In the genomic region with DNA sequence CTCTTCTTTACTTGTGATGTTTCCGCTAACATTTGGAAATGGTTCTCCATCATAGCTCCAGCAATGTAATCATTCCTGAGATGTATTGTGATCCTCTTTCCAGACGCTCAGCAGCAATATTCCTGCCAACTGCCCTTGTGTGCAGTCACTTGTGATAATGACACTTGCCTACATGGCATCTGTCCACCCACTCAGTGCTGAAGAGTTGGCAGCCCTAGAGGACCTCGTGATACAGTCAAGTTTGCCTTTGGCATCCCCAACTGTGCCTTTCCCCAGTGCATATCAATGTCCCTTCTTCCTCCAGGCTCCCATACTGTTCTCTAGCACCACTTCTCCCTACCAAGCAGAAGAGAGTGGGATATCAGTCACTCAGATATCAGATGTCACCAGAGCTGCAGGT, we compare ENCODE assay signal across 15 cellular contexts.
DNase-seq lines count a peak whose midpoint lies in the region; ATAC-seq and TF ChIP-seq lines count a peak whose summit lies in the region.
"Had no signal": no experiment of that assay in that cellular context is flagged by ENCODE, and none has a peak within 500 bp of the region (broad histone marks: within the 10 kb centered on the region; RNA-seq: fewer than 3 reads in every experiment).

No MANE protein-coding gene starts in this region.

- peak overlapping the region; percentile 76 for H4K91ac ChIP-seq in trophoblast cell (ENCODE audit: low read depth, low read length)

- H3K27me3 ChIP-seq in heart left ventricle = no peaks in the 10 kb centered on the region
- H3K27me3 ChIP-seq in trophoblast cell (ENCODE audit: insufficient read depth, low read length) = no peaks in the 10 kb centered on the region
- H3K27me3 ChIP-seq in PC-3 (ENCODE audit: low read length) = no peaks in the 10 kb centered on the region

- peak overlapping the region; percentile 34 for H3K14ac ChIP-seq in trophoblast cell (ENCODE audit: low read length)

- H3K36me3 ChIP-seq in HEK293 (ENCODE audit: control insufficient read depth in 2 of 2, insufficient read depth in 1 of 2, low read length in 2 of 2) (no peaks in the 10 kb centered on the region), heart left ventricle (peaks cover 0 to 3% (median 0%) of the 10 kb centered on the region in 9 donors), trophoblast cell (ENCODE audit: control insufficient read depth in 1 of 2, insufficient read depth in 2 of 2, low read length in 2 of 2) (peaks cover 2 to 7% of the 10 kb centered on the region in 2 experiments), PC-3 (ENCODE audit: low read depth, low read length) (peaks cover 43% of the 10 kb centered on the region)
- H3K36me3 ChIP-seq: WERI-Rb-1 had no signal

- intact Hi-C loops in heart left ventricle (cut with DNase I) = loop anchor here in 1 of 10 donors (5.0 kb wide), 1 partner anchor 40 kb away; no protein-coding TSS in a partner anchor
- intact Hi-C loops in PC-3 (cut with micrococcal nuclease) = no loop called here

- H3K4me3 ChIP-seq in HEK293 (ENCODE audit: low read depth, low read length) = no peak overlapping the region
- H3K4me3 ChIP-seq in heart left ventricle = no peak overlapping the region
- H3K4me3 ChIP-seq in trophoblast cell (ENCODE audit: low read depth, low read length) = no peak overlapping the region
- H3K4me3 ChIP-seq in PC-3 (ENCODE audit: low read length) = no peak overlapping the region

- peak; percentile 48 for DNase-seq in NCI-H2196 (lab: John Stamatoyannopoulos, UW; ENCODE audit: unreplicated experiment)
- peak; percentile 57 to 83 (median 76) for DNase-seq in heart left ventricle
- DNase-seq in trophoblast cell = no peak
- DNase-seq in cortex of kidney (lab: John Stamatoyannopoulos, UW) = no peak
- DNase-seq in SIG-M5 (lab: John Stamatoyannopoulos, UW) = no peak
- no peak for DNase-seq in PC-3
- DNase-seq in NK-92 treated with Interleukin-12 subunit alpha and Interleukin-12 subunit beta, amount 100 ng/mL, for 24 hours (lab: John Stamatoyannopoulos, UW) = no peak
- DNase-seq: activated CD8-positive, alpha-beta memory T cell treated with anti-CD3 and anti-CD28 coated beads, Interleukin-2, amount 50 U/mL, for 4 hours; activated naive CD8-positive, alpha-beta T cell treated with anti-CD3 and anti-CD28 coated beads, Interleukin-2, amount 10 ng/mL, durations not matched to agents 7 days and 5 days; NCI-H187 treated with DMSO at 0.1 percent for 48 hours; stimulated activated naive CD8-positive, alpha-beta T cell treated with anti-CD3 and anti-CD28 coated beads, Interleukin-15, Interleukin-2, amounts not matched to agents 100 U/mL and 50 U/mL, for 24 hours; SW 1271; WERI-Rb-1 had no signal

- H2BK120ac ChIP-seq in trophoblast cell (ENCODE audit: insufficient read depth, low read length, poor library complexity) = peak overlapping the region; percentile 40

- BruUV-seq in PC-3 (replicated peaks; lab: Mats Ljungman, UMichigan) = no TSS peak

- POLR2A ChIA-PET in HEK293 (lab: Yijun Ruan, JAX) (no interaction called here), PC-3 (lab: Charles Lee; ENCODE audit: unreplicated experiment) (no interaction called here)

- H4K8ac ChIP-seq in trophoblast cell (ENCODE audit: low read depth, low read length) = peak overlapping the region; percentile 2

- CTCF ChIA-PET in HEK293 (lab: Yijun Ruan, JAX) (interaction anchor here (1.0 to 1.3 kb wide), 2 partner anchors 13 to 41 kb away, joined by 3 to 6 read pairs; no protein-coding TSS in a partner anchor), PC-3 (lab: Charles Lee) (no interaction called here)

- no peak overlapping the region for H2AFZ ChIP-seq in trophoblast cell (ENCODE audit: insufficient read depth, low read length, poor library complexity)
- H2AFZ ChIP-seq in PC-3 (ENCODE audit: low read length) = no peak overlapping the region

- H4K20me1 ChIP-seq in PC-3 (ENCODE audit: low read length) = no peaks in the 10 kb centered on the region

- H3K4me1 ChIP-seq in HEK293 (ENCODE audit: control insufficient read depth, insufficient read depth, low read length) (0 out of 2 replicates have a peak, but pooled peaks cover 3% of the 10 kb centered on the region), heart left ventricle (peaks cover 0 to 78% (median 47%) of the 10 kb centered on the region in 12 donors), trophoblast cell (ENCODE audit: control insufficient read depth in 1 of 2, insufficient read depth in 2 of 2, low read length in 2 of 2) (peaks cover 15 to 36% of the 10 kb centered on the region in 2 experiments), PC-3 (ENCODE audit: insufficient read depth, low read length) (no peaks in the 10 kb centered on the region)

- TF ChIP-seq CTCF in HEK293 (tag by site-specific recombination; IDR thresholded peaks at IDR 0.05) = no peak
- no peak for TF ChIP-seq CTCF in heart left ventricle (IDR thresholded peaks at IDR 0.05)
- no peak for TF ChIP-seq CTCF in PC-3 (conservative IDR thresholded peaks at IDR 0.05; ENCODE audit: low read depth, low read length)

- H3K79me2 ChIP-seq in trophoblast cell (ENCODE audit: control insufficient read depth, insufficient read depth, low read length, poor library complexity) (peaks cover 2% of the 10 kb centered on the region), PC-3 (ENCODE audit: low read length) (peaks cover 14% of the 10 kb centered on the region; the same call in 1 of the 2 replicates)

- H3K27ac ChIP-seq in HEK293 (ENCODE audit: extremely low read depth, low read depth, low read length) (no peak overlapping the region), heart left ventricle (peak overlapping the region in 11 of 12 donors; percentile 6 to 83 (median 60)), trophoblast cell (ENCODE audit: low read depth, low read length) (peak overlapping the region; percentile 55), PC-3 (ENCODE audit: low read length) (no peak overlapping the region)
- H3K27ac ChIP-seq: KMS-11, WERI-Rb-1 had no signal

- H3K4me2 ChIP-seq in trophoblast cell (ENCODE audit: low read length) = peak overlapping the region; percentile 11
- no peak overlapping the region for H3K4me2 ChIP-seq in PC-3 (ENCODE audit: low read length)
- H3K4me2 ChIP-seq: KMS-11 had no signal

- H3K79me1 ChIP-seq in trophoblast cell (ENCODE audit: low read length) = peaks cover 26% of the 10 kb centered on the region

- H3K9ac ChIP-seq in trophoblast cell (ENCODE audit: low read length) = no peak overlapping the region
- no peak overlapping the region for H3K9ac ChIP-seq in PC-3 (ENCODE audit: low read length)
- H3K9ac ChIP-seq: KMS-11 had no signal

- H2AK5ac ChIP-seq in trophoblast cell (ENCODE audit: low read length) = peak overlapping the region; percentile 84

- H3F3A ChIP-seq in PC-3 (ENCODE audit: low read length, unreplicated experiment) = no peaks in the 10 kb centered on the region

- H4K12ac ChIP-seq in trophoblast cell (ENCODE audit: low read depth, low read length) = no peak overlapping the region

- no peak for TF ChIP-seq POLR2A in heart left ventricle (IDR thresholded peaks at IDR 0.05)

- H3K9me3 ChIP-seq in HEK293 (ENCODE audit: control insufficient read depth, insufficient read depth, low read depth, low read length) = no peaks in the 10 kb centered on the region
- H3K9me3 ChIP-seq in heart left ventricle = no peaks in the 10 kb centered on the region
- H3K9me3 ChIP-seq in trophoblast cell (ENCODE audit: insufficient read depth, low read depth, low read length) = no peaks in the 10 kb centered on the region
- no peaks in the 10 kb centered on the region for H3K9me3 ChIP-seq in PC-3 (ENCODE audit: low read length)

- peak overlapping the region; percentile 32 for H3K18ac ChIP-seq in trophoblast cell (ENCODE audit: low read length)

- peak; percentile 82 to 89 (median 87) for ATAC-seq in heart left ventricle
- ATAC-seq in PC-3 = no peak
- ATAC-seq: stimulated activated naive CD8-positive, alpha-beta T cell treated with anti-CD3 and anti-CD28 coated beads, Interleukin-15, Interleukin-2, amounts not matched to agents 100 U/mL and 50 U/mL, for 24 hours had no signal

- no peak overlapping the region for H3K4ac ChIP-seq in trophoblast cell (ENCODE audit: low read depth, low read length)

- H2BK5ac ChIP-seq in trophoblast cell (ENCODE audit: low read depth, low read length, poor library complexity) = peak overlapping the region; percentile 63

- no peak overlapping the region for H3K23ac ChIP-seq in trophoblast cell (ENCODE audit: low read length)

- WGBS in heart left ventricle, 4 donors = 45 to 66% (median 56%) methylated on average over 3 of the region's 3 CpGs
- whole genome bisulfite sequencing in trophoblast cell (ENCODE audit: extremely low coverage, insufficient coverage, insufficient read length) = no CpG with 5 or more reads among the region's 3 CpGs

- peak overlapping the region; percentile 68 for H2BK12ac ChIP-seq in trophoblast cell (ENCODE audit: low read length)

- no peaks in the 10 kb centered on the region for H3K9me2 ChIP-seq in PC-3 (replicated peaks; ENCODE audit: low read length)

TF ChIP-seq in HEK293, 187 proteins besides CTCF, POLR2A, EP300 and RAD21 (continues in another document):
- TF ChIP-seq, protein P1, sequence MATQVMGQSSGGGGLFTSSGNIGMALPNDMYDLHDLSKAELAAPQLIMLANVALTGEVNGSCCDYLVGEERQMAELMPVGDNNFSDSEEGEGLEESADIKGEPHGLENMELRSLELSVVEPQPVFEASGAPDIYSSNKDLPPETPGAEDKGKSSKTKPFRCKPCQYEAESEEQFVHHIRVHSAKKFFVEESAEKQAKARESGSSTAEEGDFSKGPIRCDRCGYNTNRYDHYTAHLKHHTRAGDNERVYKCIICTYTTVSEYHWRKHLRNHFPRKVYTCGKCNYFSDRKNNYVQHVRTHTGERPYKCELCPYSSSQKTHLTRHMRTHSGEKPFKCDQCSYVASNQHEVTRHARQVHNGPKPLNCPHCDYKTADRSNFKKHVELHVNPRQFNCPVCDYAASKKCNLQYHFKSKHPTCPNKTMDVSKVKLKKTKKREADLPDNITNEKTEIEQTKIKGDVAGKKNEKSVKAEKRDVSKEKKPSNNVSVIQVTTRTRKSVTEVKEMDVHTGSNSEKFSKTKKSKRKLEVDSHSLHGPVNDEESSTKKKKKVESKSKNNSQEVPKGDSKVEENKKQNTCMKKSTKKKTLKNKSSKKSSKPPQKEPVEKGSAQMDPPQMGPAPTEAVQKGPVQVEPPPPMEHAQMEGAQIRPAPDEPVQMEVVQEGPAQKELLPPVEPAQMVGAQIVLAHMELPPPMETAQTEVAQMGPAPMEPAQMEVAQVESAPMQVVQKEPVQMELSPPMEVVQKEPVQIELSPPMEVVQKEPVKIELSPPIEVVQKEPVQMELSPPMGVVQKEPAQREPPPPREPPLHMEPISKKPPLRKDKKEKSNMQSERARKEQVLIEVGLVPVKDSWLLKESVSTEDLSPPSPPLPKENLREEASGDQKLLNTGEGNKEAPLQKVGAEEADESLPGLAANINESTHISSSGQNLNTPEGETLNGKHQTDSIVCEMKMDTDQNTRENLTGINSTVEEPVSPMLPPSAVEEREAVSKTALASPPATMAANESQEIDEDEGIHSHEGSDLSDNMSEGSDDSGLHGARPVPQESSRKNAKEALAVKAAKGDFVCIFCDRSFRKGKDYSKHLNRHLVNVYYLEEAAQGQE (tag by site-specific recombination; IDR thresholded peaks at IDR 0.05) = peak; percentile 89

Comparison
In these comparisons a context has a peak if more than half of its experiments do, and no peak if none do; other contexts are left out.
1. H3K27ac ChIP-seq: peak in heart left ventricle (11 of 12) and trophoblast cell (single experiment); none in HEK293 (single experiment) and PC-3 (single experiment).
2. DNase-seq: peak in NCI-H2196 (single experiment) and heart left ventricle (5 of 5); none in trophoblast cell (0 of 2), cortex of kidney (single experiment), SIG-M5 (single experiment), PC-3 (single experiment) and NK-92 treated with Interleukin-12 subunit alpha and Interleukin-12 subunit beta, amount 100 ng/mL, for 24 hours (single experiment).